Comparison of ENCODE assay signal across 17 cellular contexts in the genomic region with DNA sequence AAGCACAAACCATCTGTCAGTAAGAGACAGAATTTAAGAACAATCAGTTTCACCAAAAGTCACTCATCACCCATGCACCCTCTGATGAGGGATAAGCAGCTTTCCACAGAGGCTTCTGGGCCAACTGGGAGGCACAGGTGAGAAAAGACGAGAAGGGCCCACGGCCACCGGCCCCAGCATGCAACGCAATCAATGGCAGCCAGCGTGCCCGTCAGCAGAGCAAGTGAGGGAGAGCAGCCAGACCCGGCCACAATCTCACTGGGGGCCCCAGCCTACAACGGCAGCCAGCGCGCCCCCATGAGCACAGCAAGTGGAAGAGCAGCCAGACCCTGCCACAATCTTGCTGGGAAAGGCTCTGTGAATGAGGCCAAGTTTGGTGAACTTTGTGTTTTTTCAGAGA.
"Had no signal": no experiment of that assay in that cellular context is flagged by ENCODE, and none has a peak within 500 bp of the region (broad histone marks: within the 10 kb centered on the region; RNA-seq: fewer than 3 reads in every experiment).

No MANE protein-coding gene starts in this region.

- ATAC-seq: effector memory CD8-positive, alpha-beta T cell; left colon; mucosa of descending colon; naive thymus-derived CD8-positive, alpha-beta T cell; right cardiac atrium had no signal

- H3K4me2 ChIP-seq: hepatocyte had no signal

- H3K36me3 ChIP-seq: ovary had no signal

- H2AFZ ChIP-seq: hepatocyte had no signal

- FAIRE-seq: endothelial cell of umbilical vein, small intestine, urothelium cell line had no signal

- H3K4me3 Mint-ChIP-seq: effector memory CD8-positive, alpha-beta T cell; naive thymus-derived CD8-positive, alpha-beta T cell; type B pancreatic cell had no signal

- H3K27ac ChIP-seq: hepatocyte, ovary had no signal

- H3K9me3 ChIP-seq: mucosa of descending colon, ovary had no signal

- H3K9me3 Mint-ChIP-seq: effector memory CD8-positive, alpha-beta T cell; naive thymus-derived CD8-positive, alpha-beta T cell; type B pancreatic cell had no signal

- DNase-seq: cortex of kidney; effector memory CD8-positive, alpha-beta T cell; erythroblast; foreskin melanocyte; head of caudate nucleus; left colon; mucosa of descending colon; naive thymus-derived CD8-positive, alpha-beta T cell; ovary; small intestine; stimulated activated CD4-positive, alpha-beta T cell treated with anti-CD3 and anti-CD28 coated beads, Interleukin-12 subunit alpha, Interleukin-12 subunit beta, amount 100 ng/mL, for 4 hours; stimulated activated naive CD4-positive, alpha-beta T cell had no signal

- H3K27me3 Mint-ChIP-seq: effector memory CD8-positive, alpha-beta T cell; naive thymus-derived CD8-positive, alpha-beta T cell; type B pancreatic cell had no signal

- H3K27me3 ChIP-seq: hepatocyte, ovary had no signal

- H3K27ac Mint-ChIP-seq: effector memory CD8-positive, alpha-beta T cell; type B pancreatic cell had no signal

- H3K4me3 ChIP-seq: hepatocyte, mucosa of descending colon, ovary had no signal
